Comparison of ENCODE assay signal across 17 cellular contexts in the genomic region with DNA sequence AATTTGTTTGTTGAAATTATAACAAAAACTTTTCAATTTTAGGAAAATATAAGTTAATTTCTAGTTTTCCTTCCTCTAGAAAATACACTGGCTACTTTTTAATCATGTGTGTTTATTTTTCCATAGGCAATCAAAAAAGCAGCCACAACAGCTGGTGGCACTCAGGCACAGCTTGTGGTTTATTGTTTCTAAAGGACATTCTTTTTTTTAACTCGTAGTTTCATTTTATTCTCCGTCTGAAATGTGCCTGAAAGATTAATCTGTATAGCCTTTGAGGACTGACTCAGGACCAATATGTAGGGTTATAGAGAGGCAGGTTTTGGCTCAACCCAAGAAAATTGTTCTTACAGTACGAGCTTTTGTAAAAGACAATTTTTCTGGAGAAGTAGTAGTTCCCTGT.
DNase-seq lines count a peak whose midpoint lies in the region; ATAC-seq and TF ChIP-seq lines count a peak whose summit lies in the region.
"Had no signal": no experiment of that assay in that cellular context is flagged by ENCODE, and none has a peak within 500 bp of the region (broad histone marks: within the 10 kb centered on the region; RNA-seq: fewer than 3 reads in every experiment).

No MANE protein-coding gene starts in this region.

- no peak overlapping the region for H3K9ac ChIP-seq in adipocyte (ENCODE audit: low read length)

- ATAC-seq in stimulated activated effector memory CD8-positive, alpha-beta T cell treated with anti-CD3 and anti-CD28 coated beads, Interleukin-12 subunit alpha, Interleukin-12 subunit beta, amount 100 ng/mL, for 72 hours: no peak
- ATAC-seq in GM21786 (IDR thresholded peaks at IDR 0.05; ENCODE audit: unreplicated experiment) (no peak), HG03045 (IDR thresholded peaks at IDR 0.05; ENCODE audit: unreplicated experiment) (no peak)
- ATAC-seq: effector memory CD8-positive, alpha-beta T cell; HepG2; left lung; mucosa of descending colon had no signal

- no peaks in the 10 kb centered on the region for H3K79me2 ChIP-seq in DOHH2 (ENCODE audit: control insufficient read depth, low read length)

- H3K4me1 Mint-ChIP-seq in stimulated activated effector memory CD8-positive, alpha-beta T cell treated with anti-CD3 and anti-CD28 coated beads, Interleukin-12 subunit alpha, Interleukin-12 subunit beta, amount 100 ng/mL, for 72 hours: no peaks in the 10 kb centered on the region

- H3K4me3 ChIP-seq in DOHH2 (ENCODE audit: low read length) (no peak overlapping the region), adipocyte (ENCODE audit: low read length) (no peak overlapping the region)
- H3K4me3 ChIP-seq: HAP-1, left lung, mucosa of descending colon had no signal

- no peaks in the 10 kb centered on the region for H3F3A ChIP-seq in DOHH2 (ENCODE audit: control insufficient read depth, insufficient read depth)

- peak overlapping the region; percentile 10 for H3K27ac Mint-ChIP-seq in stimulated activated effector memory CD8-positive, alpha-beta T cell treated with anti-CD3 and anti-CD28 coated beads, Interleukin-12 subunit alpha, Interleukin-12 subunit beta, amount 100 ng/mL, for 72 hours
- H3K27ac Mint-ChIP-seq: activated naive CD8-positive, alpha-beta T cell; effector memory CD8-positive, alpha-beta T cell had no signal

- TF ChIP-seq CTCF in DOHH2 (IDR thresholded peaks at IDR 0.05; ENCODE audit: low read depth, low read length, poor library complexity, severe bottlenecking): no peak

- H3K36me3 ChIP-seq in DOHH2 (ENCODE audit: control insufficient read depth, low read length): peaks cover 50% of the 10 kb centered on the region
- H3K36me3 ChIP-seq in adipocyte (ENCODE audit: control insufficient read depth, insufficient read depth, low read length, severe bottlenecking): peaks cover 71% of the 10 kb centered on the region

- H3K9me3 Mint-ChIP-seq in stimulated activated effector memory CD8-positive, alpha-beta T cell treated with anti-CD3 and anti-CD28 coated beads, Interleukin-12 subunit alpha, Interleukin-12 subunit beta, amount 100 ng/mL, for 72 hours: no peaks in the 10 kb centered on the region
- H3K9me3 Mint-ChIP-seq: effector memory CD8-positive, alpha-beta T cell had no signal

- no peak overlapping the region for H3K4me3 Mint-ChIP-seq in stimulated activated effector memory CD8-positive, alpha-beta T cell treated with anti-CD3 and anti-CD28 coated beads, Interleukin-12 subunit alpha, Interleukin-12 subunit beta, amount 100 ng/mL, for 72 hours
- H3K4me3 Mint-ChIP-seq: activated naive CD8-positive, alpha-beta T cell; effector memory CD8-positive, alpha-beta T cell had no signal

- H3K4me2 ChIP-seq in DOHH2 (ENCODE audit: low read length): peak overlapping the region; percentile 9; the same call in 1 of the 2 replicates

- H3K27me3 ChIP-seq in DOHH2 (ENCODE audit: control insufficient read depth, low read length): no peaks in the 10 kb centered on the region
- H3K27me3 ChIP-seq in adipocyte (replicated peaks; ENCODE audit: control insufficient read depth, insufficient read depth, low read length): no peaks in the 10 kb centered on the region
- H3K27me3 ChIP-seq: left lung, neutrophil had no signal

- peaks cover 75% of the 10 kb centered on the region for H3K36me3 Mint-ChIP-seq in stimulated activated effector memory CD8-positive, alpha-beta T cell treated with anti-CD3 and anti-CD28 coated beads, Interleukin-12 subunit alpha, Interleukin-12 subunit beta, amount 100 ng/mL, for 72 hours

- no peaks in the 10 kb centered on the region for H3K9me2 ChIP-seq in DOHH2 (replicated peaks; ENCODE audit: control insufficient read depth, low read length)

- DNase-seq in NCI-H1092 treated with DMSO at 0.1 percent for 48 hours (lab: John Stamatoyannopoulos, UW) (peak; percentile 5), adipocyte (ENCODE audit: low read depth) (peak; percentile 68), T1000 (lab: John Stamatoyannopoulos, UW) (no peak), NCI-H526 treated with DMSO at 0.1 percent for 48 hours (lab: John Stamatoyannopoulos, UW) (no peak)
- no peak for DNase-seq in stimulated activated effector memory CD8-positive, alpha-beta T cell treated with anti-CD3 and anti-CD28 coated beads, Interleukin-12 subunit alpha, Interleukin-12 subunit beta, amount 100 ng/mL, for 72 hours (ENCODE audit: low spot score in 2 of 2)
- DNase-seq: effector memory CD8-positive, alpha-beta T cell; head of caudate nucleus; left lung; mucosa of descending colon; NCI-H748 treated with DMSO at 0.1 percent for 48 hours had no signal

- H3K4me1 ChIP-seq in DOHH2 (ENCODE audit: control insufficient read depth, low read length): peaks cover 7% of the 10 kb centered on the region
- H3K4me1 ChIP-seq in adipocyte (ENCODE audit: control insufficient read depth, insufficient read depth, low read length): peaks cover 17% of the 10 kb centered on the region
- H3K4me1 ChIP-seq: HAP-1, left lung had no signal

- H3K9me3 ChIP-seq in DOHH2 (ENCODE audit: control insufficient read depth, insufficient read depth, low read length) (no peaks in the 10 kb centered on the region), adipocyte (ENCODE audit: control insufficient read depth, low read length) (no peaks in the 10 kb centered on the region)
- H3K9me3 ChIP-seq: HAP-1, left lung, mucosa of descending colon, neutrophil had no signal

- no peak overlapping the region for H3K27ac ChIP-seq in DOHH2 (ENCODE audit: low read depth, low read length)
- H3K27ac ChIP-seq: neutrophil had no signal

- no peaks in the 10 kb centered on the region for H4K20me1 ChIP-seq in DOHH2 (ENCODE audit: control insufficient read depth, insufficient read depth, low read depth, low read length)

Comparison
In these comparisons a context has a peak if more than half of its experiments do, and no peak if none do; other contexts are left out.
1. DNase-seq: peak in NCI-H1092 treated with DMSO at 0.1 percent for 48 hours (single experiment) and adipocyte (single experiment); none in stimulated activated effector memory CD8-positive, alpha-beta T cell treated with anti-CD3 and anti-CD28 coated beads, Interleukin-12 subunit alpha, Interleukin-12 subunit beta, amount 100 ng/mL, for 72 hours (0 of 2), T1000 (single experiment) and NCI-H526 treated with DMSO at 0.1 percent for 48 hours (single experiment).